In genomic region chr9:130176760-130177159, GRCh38 we compare ENCODE assay signal across 16 cellular contexts. TPM values are rescaled to one million over a fixed set of nuclear protein-coding genes. Genes with fewer than 3 reads are reported as not detected.
A peak's percentile ranks its signal among the peaks of the same experiment; 100 is the strongest.
DNase-seq lines count a peak whose midpoint lies in the region; ATAC-seq, FAIRE-seq and TF ChIP-seq lines count a peak whose summit lies in the region.
"Had no signal": no experiment of that assay in that cellular context is flagged by ENCODE, and none has a peak within 500 bp of the region (broad histone marks: within the 10 kb centered on the region; RNA-seq: fewer than 3 reads in every experiment).

No MANE protein-coding gene starts in this region.

- intact Hi-C loops in left cardiac atrium (cut with DNase I) = no loop called here
- intact Hi-C loops in esophagus squamous epithelium (cut with DNase I) = no loop called here

- H3K9me3 ChIP-seq in cardiac muscle cell (ENCODE audit: low read depth) (no peaks in the 10 kb centered on the region), esophagus squamous epithelium (no peaks in the 10 kb centered on the region)

- ATAC-seq in left cardiac atrium (no peak), HG03135 (IDR thresholded peaks at IDR 0.05; ENCODE audit: unreplicated experiment) (no peak)
- no peak for ATAC-seq in stimulated activated effector memory CD8-positive, alpha-beta T cell treated with anti-CD3 and anti-CD28 coated beads, Interleukin-12 subunit alpha, Interleukin-12 subunit beta, amount 100 ng/mL, for 72 hours

- H3K9me3 Mint-ChIP-seq in stimulated activated effector memory CD8-positive, alpha-beta T cell treated with anti-CD3 and anti-CD28 coated beads, Interleukin-12 subunit alpha, Interleukin-12 subunit beta, amount 100 ng/mL, for 72 hours = no peaks in the 10 kb centered on the region
- H3K9me3 Mint-ChIP-seq: IgD-negative memory B cell had no signal

- H3K36me3 ChIP-seq in cardiac muscle cell (no peaks in the 10 kb centered on the region), esophagus squamous epithelium (no peaks in the 10 kb centered on the region)

- H3K4me3 ChIP-seq in cardiac muscle cell (no peak overlapping the region), esophagus squamous epithelium (no peak overlapping the region)

- no peak for TF ChIP-seq POLR2A in esophagus squamous epithelium (IDR thresholded peaks at IDR 0.05)

- DNase-seq in cardiac muscle cell (ENCODE audit: low read depth in 1 of 2, low spot score in 1 of 2) (no peak), left cardiac atrium (no peak), esophagus squamous epithelium (lab: John Stamatoyannopoulos, UW) (no peak), KG1 (lab: John Stamatoyannopoulos, UW) (no peak), putamen (ENCODE audit: low spot score) (no peak), HTR-8/SVneo (ENCODE audit: insufficient read length, low spot score) (no peak)
- no peak for DNase-seq in stimulated activated effector memory CD8-positive, alpha-beta T cell treated with anti-CD3 and anti-CD28 coated beads, Interleukin-12 subunit alpha, Interleukin-12 subunit beta, amount 100 ng/mL, for 72 hours (ENCODE audit: low spot score in 2 of 2)
- DNase-seq: CD4-positive, alpha-beta memory T cell; NCI-H1417 treated with DMSO at 0.1 percent for 48 hours; NCI-H2029; NCI-H2171 treated with DMSO at 0.1 percent for 48 hours; NCI-H446 treated with DMSO at 0.1 percent for 48 hours; OCI-M1 had no signal

- H3K27ac Mint-ChIP-seq in stimulated activated effector memory CD8-positive, alpha-beta T cell treated with anti-CD3 and anti-CD28 coated beads, Interleukin-12 subunit alpha, Interleukin-12 subunit beta, amount 100 ng/mL, for 72 hours = peak overlapping the region; percentile 26
- H3K27ac Mint-ChIP-seq: CD4-positive, alpha-beta memory T cell had no signal

- TF ChIP-seq CTCF in cardiac muscle cell (IDR thresholded peaks at IDR 0.05; ENCODE audit: low read depth, low read length) = no peak
- no peak for TF ChIP-seq CTCF in esophagus squamous epithelium (IDR thresholded peaks at IDR 0.05)

- WGBS in esophagus squamous epithelium, 2 donors = 90% methylated on average over 4 of the region's 6 CpGs; no CpG with 5 or more reads in 1 of the 2 donors

- H3K4me1 ChIP-seq in cardiac muscle cell (ENCODE audit: low read depth) (peaks cover 4% of the 10 kb centered on the region), esophagus squamous epithelium (peaks cover 12 to 51% (median 15%) of the 10 kb centered on the region in 3 donors)

- peaks cover 20% of the 10 kb centered on the region for H3K36me3 Mint-ChIP-seq in stimulated activated effector memory CD8-positive, alpha-beta T cell treated with anti-CD3 and anti-CD28 coated beads, Interleukin-12 subunit alpha, Interleukin-12 subunit beta, amount 100 ng/mL, for 72 hours
- H3K36me3 Mint-ChIP-seq: CD4-positive, alpha-beta memory T cell; IgD-negative memory B cell had no signal

- H3K27ac ChIP-seq in cardiac muscle cell = peak overlapping the region; percentile 62
- H3K27ac ChIP-seq in esophagus squamous epithelium = peak overlapping the region; percentile 26 to 88 (median 74)

- H3K4me1 Mint-ChIP-seq in stimulated activated effector memory CD8-positive, alpha-beta T cell treated with anti-CD3 and anti-CD28 coated beads, Interleukin-12 subunit alpha, Interleukin-12 subunit beta, amount 100 ng/mL, for 72 hours = peaks cover 20% of the 10 kb centered on the region

- H3K27me3 ChIP-seq in cardiac muscle cell = no peaks in the 10 kb centered on the region
- peaks cover 0 to 15% (median 0%) of the 10 kb centered on the region in 4 donors for H3K27me3 ChIP-seq in esophagus squamous epithelium

- no peak overlapping the region for H3K4me3 Mint-ChIP-seq in stimulated activated effector memory CD8-positive, alpha-beta T cell treated with anti-CD3 and anti-CD28 coated beads, Interleukin-12 subunit alpha, Interleukin-12 subunit beta, amount 100 ng/mL, for 72 hours

- FAIRE-seq in HTR-8/SVneo (lab: Jason Lieb, UNC) = no peak
- FAIRE-seq: H54 had no signal

RNA-seq across cellular contexts. Expression of gene NCS1, which starts 4.6 kb away (rescaled TPM):
- total RNA-seq in cardiac muscle cell (55.6 and 55.7 TPM in 2 replicates), left cardiac atrium (10 to 100 TPM in 1 of 2 donors, 1 to 10 TPM in 1; 8.2 to 11.5 TPM), esophagus squamous epithelium (10 to 100 TPM in 3 of 4 donors, 1 to 10 TPM in 1; 9.3 to 31.3 (median 15.2) TPM)
- polyA plus RNA-seq in cardiac muscle cell = 48.3 and 55.4 TPM in 2 replicates
- polyA plus RNA-seq: CD4-positive, alpha-beta memory T cell; IgD-negative memory B cell had no signal
